ENCODE assay signal across 8 cellular contexts in the genomic region with DNA sequence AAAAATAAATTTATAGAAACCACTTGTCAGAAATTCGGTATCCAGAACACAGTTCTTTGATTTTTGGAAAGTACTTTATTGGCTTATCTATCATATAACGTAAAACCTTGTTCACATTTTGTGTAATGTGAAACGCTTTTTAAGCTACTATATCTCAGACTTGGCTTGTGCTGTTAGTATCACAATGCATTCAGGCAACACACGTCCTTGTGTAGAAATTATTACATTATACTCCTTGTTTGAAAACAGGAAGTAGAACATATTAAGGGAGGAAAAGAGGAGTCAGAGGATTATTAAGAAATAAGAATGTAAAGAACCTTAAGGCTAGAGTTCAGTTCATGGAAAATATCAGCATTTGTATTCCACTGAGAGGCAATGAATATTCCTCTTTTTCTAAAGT. TPM values are rescaled to one million over a fixed set of nuclear protein-coding genes. Genes with fewer than 3 reads are reported as not detected.
DNase-seq lines count a peak whose midpoint lies in the region; ATAC-seq, FAIRE-seq and TF ChIP-seq lines count a peak whose summit lies in the region.

No MANE protein-coding gene starts in this region.

- intact Hi-C loops in K562 (cut with micrococcal nuclease) (no loop called here), thyroid gland (cut with DNase I) (no loop called here), lower leg skin (cut with DNase I; ENCODE audit: low total_unique reads) (no loop called here)

- no peak for TF ChIP-seq EP300 in K562 (IDR thresholded peaks at IDR 0.05; ENCODE audit: low read length)

- ATAC-seq in K562 = no peak

- H3K79me2 ChIP-seq in K562 (ENCODE audit: control insufficient read depth, insufficient read depth, low read length) = peaks cover 30% of the 10 kb centered on the region

- no peaks in the 10 kb centered on the region for H3K9me1 ChIP-seq in K562 (ENCODE audit: control insufficient read depth, insufficient read depth, low read length)

- DNase-seq in CD1c-positive myeloid dendritic cell (ENCODE audit: extremely low spot score) (peak; percentile 60), MG63 (no peak), K562 (ENCODE audit: extremely low read depth in 1 of 4, low spot score in 3 of 4) (no peak), thyroid gland (no peak), lower leg skin (ENCODE audit: low spot score in 2 of 2) (no peak), NCI-H1436 (lab: John Stamatoyannopoulos, UW) (no peak)
- DNase-seq in stimulated activated CD4-positive, alpha-beta T cell treated with anti-CD3 and anti-CD28 coated beads, Interleukin-4, amount 100 ng/mL, for 24 hours = no peak

- peaks cover 5 to 16% of the 10 kb centered on the region in 2 experiments; a peak in 3 of 5 replicates for H3K4me1 ChIP-seq in K562 (replicated peaks in 1 of 2; ENCODE audit: control insufficient read depth in 2 of 2, insufficient read depth in 2 of 2, low read length in 2 of 2)
- H3K4me1 ChIP-seq in mucosa of rectum (ENCODE audit: control insufficient read depth in 2 of 2, insufficient read depth in 2 of 2, low read length in 2 of 2) = peaks cover 21 to 35% of the 10 kb centered on the region in 2 donors
- H3K4me1 ChIP-seq in thyroid gland = peaks cover 9 to 11% of the 10 kb centered on the region in 2 donors

- CTCF ChIA-PET in K562 (lab: Yijun Ruan, JAX; ENCODE audit: low intra/inter-chr PET ratio) = no interaction called here

- TF ChIP-seq CTCF in K562 (IDR thresholded peaks at IDR 0.05 in 2 of 3, conservative IDR thresholded peaks at IDR 0.05 in 1 of 3; ENCODE audit: insufficient read depth in 2 of 3, low read depth in 1 of 3, low read length in 3 of 3) = no peak
- no peak for TF ChIP-seq CTCF in thyroid gland (IDR thresholded peaks at IDR 0.05)
- TF ChIP-seq CTCF in lower leg skin (IDR thresholded peaks at IDR 0.05) = no peak

- TF ChIP-seq POLR2A in K562 (conservative IDR thresholded peaks at IDR 0.05) (no peak), thyroid gland (IDR thresholded peaks at IDR 0.05) (no peak), lower leg skin (IDR thresholded peaks at IDR 0.05) (no peak)

- POLR2A ChIA-PET in K562 (lab: Yijun Ruan, JAX) = no interaction called here

- H3K4me3 ChIP-seq in MG63 (peak overlapping the region; percentile 99), K562 (peak overlapping the region; percentile 88; the same call in 1 of the 2 replicates), mucosa of rectum (ENCODE audit: low read length in 2 of 2) (peak overlapping the region; percentile 97 to 98), thyroid gland (replicated peaks in 1 of 3) (peak overlapping the region in 1 of 3 donors; percentile 94), lower leg skin (ENCODE audit: low read depth, poor library complexity, severe bottlenecking) (no peak overlapping the region)

- TF ChIP-seq RAD21 in K562 (CRISPR knock-in tag; conservative IDR thresholded peaks at IDR 0.05 in 1 of 2, IDR thresholded peaks at IDR 0.05 in 1 of 2) = no peak

- H3K9ac ChIP-seq in K562 (ENCODE audit: insufficient read depth in 1 of 2, low read depth in 2 of 2, low read length in 2 of 2) (peak overlapping the region in 1 of 2 experiments; percentile 74; a peak in 3 of 4 replicates), mucosa of rectum (ENCODE audit: low read depth in 1 of 2, low read length in 2 of 2) (no peak overlapping the region)

- no peak overlapping the region for H2AFZ ChIP-seq in K562 (ENCODE audit: low read depth, low read length)

- no peak overlapping the region for H3K27ac ChIP-seq in K562 (ENCODE audit: extremely low read depth, low read depth, low read length)
- H3K27ac ChIP-seq in mucosa of rectum (ENCODE audit: low read depth in 2 of 2, low read length in 2 of 2) = no peak overlapping the region
- H3K27ac ChIP-seq in thyroid gland = no peak overlapping the region

- H3K27me3 ChIP-seq in MG63 (no peaks in the 10 kb centered on the region), K562 (ENCODE audit: control insufficient read depth in 2 of 2, insufficient read depth in 2 of 2, low read length in 2 of 2) (no peaks in the 10 kb centered on the region), mucosa of rectum (ENCODE audit: control insufficient read depth in 2 of 2, insufficient read depth in 2 of 2, low read length in 2 of 2) (no peaks in the 10 kb centered on the region), thyroid gland (no peaks in the 10 kb centered on the region)

- in situ Hi-C loops in K562 (cut with MboI) = no loop called here

- no TSS peak for BruUV-seq in K562 (replicated peaks; lab: Mats Ljungman, UMichigan)

- H3K9me3 ChIP-seq in MG63 = no peaks in the 10 kb centered on the region
- no peaks in the 10 kb centered on the region for H3K9me3 ChIP-seq in K562 (replicated peaks; ENCODE audit: control insufficient read depth, insufficient read depth, low read depth, low read length)
- no peaks in the 10 kb centered on the region for H3K9me3 ChIP-seq in mucosa of rectum (ENCODE audit: control insufficient read depth in 2 of 2, low read length in 2 of 2)
- H3K9me3 ChIP-seq in thyroid gland = no peaks in the 10 kb centered on the region

- H3K36me3 ChIP-seq in MG63 (peaks cover 17% of the 10 kb centered on the region), K562 (ENCODE audit: control insufficient read depth, insufficient read depth, low read length) (peaks cover 4% of the 10 kb centered on the region; the same call in 1 of the 3 replicates), mucosa of rectum (ENCODE audit: control insufficient read depth in 2 of 2, insufficient read depth in 2 of 2, low read length in 2 of 2) (no peaks in the 10 kb centered on the region), thyroid gland (no peaks in the 10 kb centered on the region)

- peak overlapping the region; percentile 86 for H3K4me2 ChIP-seq in K562 (ENCODE audit: insufficient read depth, low read length)

- 9% methylated on average over 4 of the region's 4 CpGs for WGBS in K562 (ENCODE audit: insufficient coverage, low coverage, missing lambda C conversion rate)
- 59 to 62% methylated on average over 4 of the region's 4 CpGs for WGBS in thyroid gland, 2 donors
- WGBS in lower leg skin, 2 donors = 8 to 10% methylated on average over 4 of the region's 4 CpGs

- H4K20me1 ChIP-seq in K562 (replicated peaks; ENCODE audit: control insufficient read depth, insufficient read depth, low read length) = no peaks in the 10 kb centered on the region

- FAIRE-seq in K562 (lab: Jason Lieb, UNC) = no peak

TF ChIP-seq in K562, 482 proteins besides CTCF, POLR2A, EP300 and RAD21:
- TF ChIP-seq HMG20A (CRISPR knock-in tag; conservative IDR thresholded peaks at IDR 0.05) = no peak
- no peak for TF ChIP-seq NFXL1 (CRISPR knock-in tag; IDR thresholded peaks at IDR 0.05)
- TF ChIP-seq MYC (IDR thresholded peaks at IDR 0.05; ENCODE audit: low read depth, low read length) = no peak
- no peak for TF ChIP-seq MYC (CRISPR knock-in tag; IDR thresholded peaks at IDR 0.05; ENCODE audit: borderline replicate concordance, low read depth)
- TF ChIP-seq POLR3G (IDR thresholded peaks at IDR 0.05; ENCODE audit: extremely low read depth, insufficient read length, insufficient replicate concordance) = no peak
- TF ChIP-seq HIVEP1 (CRISPR knock-in tag; IDR thresholded peaks at IDR 0.05) = no peak
- TF ChIP-seq ZNF764 (CRISPR knock-in tag; IDR thresholded peaks at IDR 0.05; ENCODE audit: low read depth) = no peak

RNA-seq across cellular contexts. Expression of a gene that starts 1.6 kb away (rescaled TPM):
- 33.7 and 44.1 TPM in 2 replicates for total RNA-seq in MG63 (2014; rRNA removed; shearing (Covaris generic); ENCODE audit: low replicate concordance)
- 8.9 and 54.1 TPM in 2 replicates for total RNA-seq in K562 (2011; cell fraction: chromatin; rRNA removed; ENCODE audit: low replicate concordance)
- total RNA-seq in K562 (2011; cell fraction: nucleolus; rRNA removed) = 5.3 and 11.8 TPM in 2 replicates
- total RNA-seq in K562 (2011; cell fraction: nucleoplasm; rRNA removed) = 12.7 and 16.7 TPM in 2 replicates
- total RNA-seq in K562 (2014; rRNA removed) (7.9 and 8.3 TPM in 2 replicates), K562 (2014; rRNA removed; fragmentation: Illumina TruSeq; extraction: Trizol) (12.1 and 12.4 TPM in 2 replicates), K562 (2015; rRNA removed; fragmentation: Illumina TruSeq; extraction: Trizol) (14.5 and 17.1 TPM in 2 replicates), K562 (2021) (9.7 and 10.6 TPM in 2 replicates), thyroid gland (10 to 100 TPM; 47.3 to 56.6 (median 50.4) TPM), lower leg skin (10 to 100 TPM; 25.4 to 54.1 (median 31.2) TPM)
- polyA plus RNA-seq in K562 (2011; rRNA removed) (8.4 and 10.2 TPM in 2 replicates), K562 (2014; fragmentation: Illumina TruSeq; extraction: Trizol) (8.4 and 11.6 TPM in 2 replicates), K562 (2014; fragmentation: Nextera tagmentation; extraction: Ambion mirVana) (1 to 10 TPM; 2.9 to 3.7 TPM), K562 (2014; rRNA removed) (5.8 and 6.4 TPM in 2 replicates)
- 2.4 and 3.8 TPM in 2 replicates for polyA plus RNA-seq in K562 (2011; cell fraction: cytosol; rRNA removed)
- polyA plus RNA-seq in K562 (2011; cell fraction: nucleus; rRNA removed) = 7.7 and 12.3 TPM in 2 replicates
- polyA plus RNA-seq in K562 (2012) = 5.6 and 6.2 TPM in 2 replicates
- polyA minus RNA-seq in K562 (2011; rRNA and poly(A)+ RNA removed) = 28.7 and 31.0 TPM in 2 replicates
- 7.0 and 17.2 TPM in 2 replicates for polyA minus RNA-seq in K562 (2011; cell fraction: cytosol; rRNA and poly(A)+ RNA removed)
- 17.0 and 34.4 TPM in 2 replicates for polyA minus RNA-seq in K562 (2011; cell fraction: nucleus; rRNA and poly(A)+ RNA removed)
